8 cellular contexts compared by ENCODE assay signal in genomic region chr19:35717665-35718344, GRCh38. TPM values are rescaled to one million over a fixed set of nuclear protein-coding genes. Genes with fewer than 3 reads are reported as not detected.
DNase-seq lines count a peak whose midpoint lies in the region; ATAC-seq, FAIRE-seq and TF ChIP-seq lines count a peak whose summit lies in the region.

Gene KMT2B (plus strand): TSS chr19:35718003. CDS start chr19:35718019, 16 bp downstream.

- H3K36me3 Mint-ChIP-seq in naive thymus-derived CD4-positive, alpha-beta T cell, result peaks cover 0 to 18% (median 4%) of the 10 kb centered on the region in 5 donors

- H3K4me3 Mint-ChIP-seq in naive thymus-derived CD4-positive, alpha-beta T cell, result peak within 1 kb of the TSS; percentile 89 to 99 (median 96)

- CTCF ChIA-PET in naive thymus-derived CD4-positive, alpha-beta T cell (lab: Charles Lee), result interaction anchor here (1.0 kb wide), 1 partner anchor 16 kb away, joined by 3 read pairs; no protein-coding TSS in a partner anchor

- H3K9me3 Mint-ChIP-seq in naive thymus-derived CD4-positive, alpha-beta T cell, result no peaks in the 10 kb centered on the region

- H3K4me3 ChIP-seq in esophagus muscularis mucosa, result peak within 1 kb of the TSS; percentile 76 to 98 (median 88)
- peak within 1 kb of the TSS; percentile 84 for H3K4me3 ChIP-seq in naive thymus-derived CD4-positive, alpha-beta T cell (ENCODE audit: low read length)

- TF ChIP-seq CTCF in VCaP (conservative IDR thresholded peaks at IDR 0.05), result no peak
- TF ChIP-seq CTCF in esophagus muscularis mucosa (IDR thresholded peaks at IDR 0.05), result no peak

- H3K4me1 Mint-ChIP-seq in naive thymus-derived CD4-positive, alpha-beta T cell, result peaks cover 39 to 67% (median 52%) of the 10 kb centered on the region in 7 donors

- POLR2A ChIA-PET in naive thymus-derived CD4-positive, alpha-beta T cell (lab: Charles Lee), result interaction anchor here (0.5 to 2.1 kb wide), 11 partner anchors 15 to 400 kb away, joined by 3 to 20 read pairs (median 5); partner anchors contain the start of genes COX6B1, IGFLR1, LIN37 and PSENEN

- peak; percentile 51 for ATAC-seq in GM18502 (IDR thresholded peaks at IDR 0.05; ENCODE audit: poor library complexity, unreplicated experiment)
- peak; percentile 66 for ATAC-seq in naive thymus-derived CD4-positive, alpha-beta T cell
- no peak for ATAC-seq in GM19395 (IDR thresholded peaks at IDR 0.05; ENCODE audit: unreplicated experiment)

- DNase-seq in 8988T (peak; percentile 100), HTR-8/SVneo (ENCODE audit: insufficient read length, low spot score) (peak; percentile 95), esophagus muscularis mucosa (ENCODE audit: extremely low spot score) (no peak), T-helper 9 cell (no peak)
- peak in 2 of 9 donors; percentile 90 to 95 for DNase-seq in naive thymus-derived CD4-positive, alpha-beta T cell

- H3K27ac Mint-ChIP-seq in naive thymus-derived CD4-positive, alpha-beta T cell, result peak within 1 kb of the TSS; percentile 78 to 98 (median 92)

- intact Hi-C loops in esophagus muscularis mucosa (cut with DNase I), result loop anchor here (2.0 to 5.0 kb wide), 2 partner anchors 15 to 171 kb away; partner anchors contain the start of gene TMEM147
- intact Hi-C loops in naive thymus-derived CD4-positive, alpha-beta T cell (cut with micrococcal nuclease), result loop anchor here (1.0 to 5.0 kb wide), 23 partner anchors 16 to 397 kb away; partner anchors contain the start of genes COX6B1 (in 2 of the 2), PROSER3 (in 2 of the 2), PSENEN (in 2 of the 2) and THAP8 (in 2 of the 2)

- 0% methylated on average over 6 of the region's 109 CpGs for WGBS in esophagus muscularis mucosa

- TF ChIP-seq POLR2A in esophagus muscularis mucosa (IDR thresholded peaks at IDR 0.05; ENCODE audit: low read depth), result no peak

- H3K27me3 ChIP-seq in esophagus muscularis mucosa, result no peaks in the 10 kb centered on the region
- H3K27me3 ChIP-seq in naive thymus-derived CD4-positive, alpha-beta T cell (ENCODE audit: control insufficient read depth in 2 of 2, insufficient read depth in 2 of 2, low read length in 2 of 2), result no peaks in the 10 kb centered on the region

- H3K4me1 ChIP-seq in esophagus muscularis mucosa, result peaks cover 24 to 51% (median 40%) of the 10 kb centered on the region in 4 donors
- H3K4me1 ChIP-seq in naive thymus-derived CD4-positive, alpha-beta T cell (ENCODE audit: control insufficient read depth in 2 of 2, insufficient read depth in 2 of 2, low read length in 2 of 2), result peaks cover 33 to 46% of the 10 kb centered on the region in 2 donors

- TF ChIP-seq EP300 in esophagus muscularis mucosa (IDR thresholded peaks at IDR 0.05), result no peak

- H3K9me3 ChIP-seq in esophagus muscularis mucosa, result no peaks in the 10 kb centered on the region
- H3K9me3 ChIP-seq in naive thymus-derived CD4-positive, alpha-beta T cell (ENCODE audit: control insufficient read depth in 2 of 3, low read length in 3 of 3), result no peaks in the 10 kb centered on the region

- H3K27ac ChIP-seq in VCaP (peak within 1 kb of the TSS; percentile 98), esophagus muscularis mucosa (replicated peaks in 1 of 4) (peak within 1 kb of the TSS; percentile 87 to 94 (median 92))
- H3K27ac ChIP-seq in naive thymus-derived CD4-positive, alpha-beta T cell (ENCODE audit: low read depth, low read length), result peak within 1 kb of the TSS; percentile 80

- no peaks in the 10 kb centered on the region for H3K27me3 Mint-ChIP-seq in naive thymus-derived CD4-positive, alpha-beta T cell

- peaks cover 21 to 33% (median 33%) of the 10 kb centered on the region in 4 donors for H3K36me3 ChIP-seq in esophagus muscularis mucosa
- peaks cover 5 to 30% (median 6%) of the 10 kb centered on the region in 3 experiments for H3K36me3 ChIP-seq in naive thymus-derived CD4-positive, alpha-beta T cell (ENCODE audit: control insufficient read depth in 2 of 3, insufficient read depth in 3 of 3, low read length in 3 of 3)

- FAIRE-seq in HTR-8/SVneo (lab: Jason Lieb, UNC), result no peak

RNA-seq across cellular contexts. Expression of gene KMT2B, which starts in this region (rescaled TPM):
- total RNA-seq in esophagus muscularis mucosa, result 10 to 100 TPM; 22.0 to 30.6 (median 24.2) TPM
- total RNA-seq in naive thymus-derived CD4-positive, alpha-beta T cell, result 10 to 100 TPM; 64.2 to 79.8 (median 77.3) TPM
- polyA plus RNA-seq in naive thymus-derived CD4-positive, alpha-beta T cell, result 1 to 10 TPM in 1 of 2 donors, under 1 TPM in 1; 0.60 to 3.2 TPM

Comparison
In these comparisons a context has a peak if more than half of its experiments do, and no peak if none do; other contexts are left out.
1. DNase-seq: peak in 8988T (single experiment) and HTR-8/SVneo (single experiment); none in esophagus muscularis mucosa (single experiment) and T-helper 9 cell (single experiment).
2. Peak in every context shown above with its lines, with median percentiles within 50 percentile points of each other: H3K27ac ChIP-seq.